In genomic region chr1:64986903-64987871, GRCh38 we compare ENCODE assay signal across 9 cellular contexts. TPM values are rescaled to one million over a fixed set of nuclear protein-coding genes. Genes with fewer than 3 reads are reported as not detected.
DNase-seq lines count a peak whose midpoint lies in the region; ATAC-seq and TF ChIP-seq lines count a peak whose summit lies in the region.
"Had no signal": no experiment of that assay in that cellular context is flagged by ENCODE, and none has a peak within 500 bp of the region (broad histone marks: within the 10 kb centered on the region; RNA-seq: fewer than 3 reads in every experiment).

No MANE protein-coding gene starts in this region.

- H3K36me3 Mint-ChIP-seq in activated B cell treated with CpG ODN at 0.5 μM for 24 hours (ENCODE audit: low read depth), result no peaks in the 10 kb centered on the region

- no peak overlapping the region for H3K4me3 Mint-ChIP-seq in activated B cell treated with CpG ODN at 0.5 μM for 24 hours
- H3K4me3 Mint-ChIP-seq in stimulated activated naive CD8-positive, alpha-beta T cell treated with anti-CD3 and anti-CD28 coated beads, Interleukin-15, amount 100 ng/mL, for 72 hours, result no peak overlapping the region

- H3K36me3 ChIP-seq in aorta (ENCODE audit: control insufficient read depth in 1 of 2, insufficient read depth in 2 of 2, low read length in 1 of 2) (peaks cover 0 to 8% of the 10 kb centered on the region in 2 donors), sigmoid colon (peaks cover 0 to 11% (median 2%) of the 10 kb centered on the region in 4 donors)

- no peak for TF ChIP-seq EP300 in sigmoid colon (IDR thresholded peaks at IDR 0.05)

- POLR2A ChIA-PET in activated B cell treated with CpG ODN at 0.5 μM for 24 hours (lab: Charles Lee), result interaction anchor here (1.2 kb wide), 1 partner anchor 14 kb away, joined by 5 read pairs; no protein-coding TSS in a partner anchor

- no peak overlapping the region for H3K27ac Mint-ChIP-seq in activated B cell treated with CpG ODN at 0.5 μM for 24 hours
- peak overlapping the region in 1 of 2 donors; percentile 33 for H3K27ac Mint-ChIP-seq in stimulated activated naive CD8-positive, alpha-beta T cell treated with anti-CD3 and anti-CD28 coated beads, Interleukin-15, amount 100 ng/mL, for 72 hours

- 73 to 76% methylated on average over 3 of the region's 3 CpGs for WGBS in aorta, 2 donors
- WGBS in sigmoid colon, 2 donors, result 23 to 71% methylated on average over 3 of the region's 3 CpGs

- ATAC-seq in HG02973 (IDR thresholded peaks at IDR 0.05; ENCODE audit: unreplicated experiment) (peak; percentile 97), activated B cell treated with CpG ODN at 0.5 μM for 24 hours (ENCODE audit: low read depth) (peak; percentile 42), aorta (ENCODE audit: low FRiP score) (no peak)
- peak; percentile 94 for ATAC-seq in stimulated activated naive CD8-positive, alpha-beta T cell treated with anti-CD3 and anti-CD28 coated beads, Interleukin-15, amount 100 ng/mL, for 72 hours

- H3K27ac ChIP-seq in aorta (ENCODE audit: low read depth in 1 of 2, low read length in 2 of 2) (no peak overlapping the region), sigmoid colon (no peak overlapping the region)

- H3K27me3 ChIP-seq in aorta (ENCODE audit: control insufficient read depth in 1 of 2, insufficient read depth in 2 of 2, low read length in 1 of 2) (no peaks in the 10 kb centered on the region), sigmoid colon (no peaks in the 10 kb centered on the region)

- peaks cover 15% of the 10 kb centered on the region for H3K4me1 Mint-ChIP-seq in activated B cell treated with CpG ODN at 0.5 μM for 24 hours
- peaks cover 20% of the 10 kb centered on the region for H3K4me1 Mint-ChIP-seq in stimulated activated naive CD8-positive, alpha-beta T cell treated with anti-CD3 and anti-CD28 coated beads, Interleukin-15, amount 100 ng/mL, for 72 hours

- no peak overlapping the region for H3K4me3 ChIP-seq in aorta (ENCODE audit: low read length in 2 of 2)
- H3K4me3 ChIP-seq in sigmoid colon, result no peak overlapping the region

- CTCF ChIA-PET in activated B cell treated with CpG ODN at 0.5 μM for 24 hours (lab: Charles Lee), result no interaction called here

- no peaks in the 10 kb centered on the region for H3K27me3 Mint-ChIP-seq in activated B cell treated with CpG ODN at 0.5 μM for 24 hours
- H3K27me3 Mint-ChIP-seq in stimulated activated naive CD8-positive, alpha-beta T cell treated with anti-CD3 and anti-CD28 coated beads, Interleukin-15, amount 100 ng/mL, for 72 hours, result no peaks in the 10 kb centered on the region

- H3K9me3 ChIP-seq in aorta (ENCODE audit: control insufficient read depth, low read length) (no peaks in the 10 kb centered on the region), sigmoid colon (no peaks in the 10 kb centered on the region)

- no peak for TF ChIP-seq POLR2A in sigmoid colon (IDR thresholded peaks at IDR 0.05)

- H3K4me1 ChIP-seq in aorta (ENCODE audit: control insufficient read depth in 1 of 2, insufficient read depth in 2 of 2, low read length in 2 of 2), result peaks cover 0 to 1% of the 10 kb centered on the region in 2 donors
- peaks cover 0 to 11% (median 5%) of the 10 kb centered on the region in 4 donors for H3K4me1 ChIP-seq in sigmoid colon

- TF ChIP-seq CTCF in activated B cell treated with CpG ODN at 0.5 μM for 24 hours (IDR thresholded peaks at IDR 0.05) (no peak), sigmoid colon (IDR thresholded peaks at IDR 0.05) (no peak)

- peak; percentile 21 for DNase-seq in NCI-H510A treated with DMSO at 0.1 percent for 48 hours (lab: John Stamatoyannopoulos, UW)
- no peak for DNase-seq in NCI-H510A (lab: John Stamatoyannopoulos, UW)
- DNase-seq in activated B cell treated with CpG ODN at 0.5 μM for 24 hours, result no peak
- DNase-seq in stimulated activated naive CD8-positive, alpha-beta T cell treated with anti-CD3 and anti-CD28 coated beads, Interleukin-15, amount 100 ng/mL, for 72 hours, result peak in 1 of 2 donors; percentile 32
- no peak for DNase-seq in aorta
- no peak for DNase-seq in SHP77 (lab: John Stamatoyannopoulos, UW)
- no peak for DNase-seq in sigmoid colon
- DNase-seq: NCI-H524 treated with DMSO at 0.1 percent for 48 hours had no signal

- intact Hi-C loops in activated B cell treated with CpG ODN at 0.5 μM for 24 hours (cut with micrococcal nuclease), result loop anchor here (2.0 kb wide), 1 partner anchor 20 kb away; the partner anchor contains the start of gene JAK1
- intact Hi-C loops in aorta (cut with DNase I), result no loop called here
- intact Hi-C loops in sigmoid colon (cut with DNase I), result no loop called here

- no peaks in the 10 kb centered on the region for H3K9me3 Mint-ChIP-seq in activated B cell treated with CpG ODN at 0.5 μM for 24 hours
- H3K9me3 Mint-ChIP-seq in stimulated activated naive CD8-positive, alpha-beta T cell treated with anti-CD3 and anti-CD28 coated beads, Interleukin-15, amount 100 ng/mL, for 72 hours, result no peaks in the 10 kb centered on the region

RNA-seq across cellular contexts. Expression of gene JAK1, which starts 20.8 kb away (rescaled TPM):
- 195 and 215 TPM in 2 replicates for total RNA-seq in activated B cell treated with CpG ODN at 0.5 μM for 24 hours
- total RNA-seq in aorta, result 100 to 1,000 TPM; 115 to 132 TPM
- polyA plus RNA-seq in aorta, result 10 to 100 TPM; 24.3 to 34.0 TPM
- total RNA-seq in sigmoid colon, result 100 to 1,000 TPM in 3 of 4 donors, 10 to 100 TPM in 1; 99.6 to 143 (median 119) TPM
- 10 to 100 TPM; 43.8 to 58.8 (median 47.9) TPM for polyA plus RNA-seq in sigmoid colon
